8 cellular contexts compared by ENCODE assay signal in the genomic region with DNA sequence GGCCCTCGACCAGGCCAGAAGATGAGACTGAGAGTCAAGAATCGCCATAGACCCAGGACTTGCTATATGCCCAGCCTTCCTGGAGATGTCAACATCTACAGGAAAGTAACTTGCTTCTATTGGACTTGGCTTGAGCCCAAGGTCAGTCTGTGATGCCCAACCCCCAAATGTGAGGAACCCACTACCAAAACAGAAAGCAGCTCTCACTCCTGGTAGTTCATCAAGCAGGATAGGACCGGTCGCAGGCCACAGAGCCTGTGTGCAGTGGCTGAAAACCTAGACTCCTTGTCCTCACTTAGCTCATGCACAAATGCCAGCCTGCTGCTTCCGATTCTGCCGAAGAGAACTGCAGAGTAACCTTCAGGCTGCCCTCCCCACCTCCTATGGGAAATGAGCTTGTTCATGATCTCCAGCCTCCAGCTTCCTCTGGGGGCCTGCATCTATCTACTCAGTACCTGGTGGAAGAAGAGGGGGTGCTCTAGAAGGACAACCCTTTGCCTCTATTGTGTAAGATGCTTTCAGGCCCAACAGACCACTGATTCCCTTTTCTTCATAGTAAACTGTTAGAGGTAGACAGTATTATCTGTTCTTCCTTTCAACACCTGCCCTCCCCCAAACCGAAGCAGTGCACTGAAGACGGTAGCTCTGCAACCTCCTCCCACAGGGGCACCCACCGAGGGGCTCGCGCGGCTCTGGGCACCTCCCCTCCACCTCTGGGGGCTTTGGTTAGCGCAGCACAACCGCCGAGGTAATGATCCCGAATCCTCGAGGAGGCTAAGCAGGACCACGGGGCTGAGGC. TPM values are rescaled to one million over a fixed set of nuclear protein-coding genes. Genes with fewer than 3 reads are reported as not detected.
A peak's percentile ranks its signal among the peaks of the same experiment; 100 is the strongest.
DNase-seq lines count a peak whose midpoint lies in the region; TF ChIP-seq lines count a peak whose summit lies in the region.

No MANE protein-coding gene starts in this region.

- H3K4me3 ChIP-seq in HFF-Myc (replicated peaks; ENCODE audit: low read depth, low read length), result peak overlapping the region; percentile 60
- H3K4me3 ChIP-seq in fibroblast of villous mesenchyme (ENCODE audit: low read depth, low read length), result peak overlapping the region; percentile 68

- DNase-seq in DMS79 treated with DMSO at 0.1 percent for 48 hours (lab: John Stamatoyannopoulos, UW), result peak; percentile 78
- no peak for DNase-seq in HFF-Myc (ENCODE audit: extremely low read depth, low read depth)
- peak; percentile 53 for DNase-seq in UCSD-AML1 (lab: John Stamatoyannopoulos, UW; ENCODE audit: unreplicated experiment)
- no peak for DNase-seq in fibroblast of villous mesenchyme (ENCODE audit: low read depth)
- DNase-seq in retina, result peak; percentile 70
- DNase-seq in AG08396 (ENCODE audit: low spot score), result no peak
- DNase-seq in activated gamma-delta T cell treated with Interleukin-2 at 50 U/mL for 16 hours, result no peak
- DNase-seq in effector CD4-positive, alpha-beta T cell, result no peak

- no peak for TF ChIP-seq CTCF in HFF-Myc (IDR thresholded peaks at IDR 0.05; ENCODE audit: low read depth, low read length, missing control alignments)
- no peak for TF ChIP-seq CTCF in fibroblast of villous mesenchyme (IDR thresholded peaks at IDR 0.05; ENCODE audit: insufficient read depth, low read depth, low read length)

RNA-seq across cellular contexts. Expression of gene ACOT7, which starts 1.3 kb away (rescaled TPM):
- 16.1 and 17.3 TPM in 2 replicates for total RNA-seq in fibroblast of villous mesenchyme

RNA-seq across cellular contexts. Expression of gene HES2, which starts 27.4 kb away (rescaled TPM):
- 0.43 TPM in 1 of 2 replicates, not detected in the other for total RNA-seq in fibroblast of villous mesenchyme

RNA-seq across cellular contexts. Expression of gene ESPN, which starts 32.3 kb away (rescaled TPM):
- total RNA-seq in fibroblast of villous mesenchyme, result not detected in 2 replicates

Comparison
In these comparisons a context has a peak if more than half of its experiments do, and no peak if none do; other contexts are left out.
1. DNase-seq: peak in DMS79 treated with DMSO at 0.1 percent for 48 hours (single experiment), UCSD-AML1 (single experiment) and retina (single experiment); none in HFF-Myc (single experiment), fibroblast of villous mesenchyme (single experiment), AG08396 (single experiment), activated gamma-delta T cell treated with Interleukin-2 at 50 U/mL for 16 hours (single experiment) and effector CD4-positive, alpha-beta T cell (single experiment).